ENCODE assay signal across 26 cellular contexts in the genomic region with DNA sequence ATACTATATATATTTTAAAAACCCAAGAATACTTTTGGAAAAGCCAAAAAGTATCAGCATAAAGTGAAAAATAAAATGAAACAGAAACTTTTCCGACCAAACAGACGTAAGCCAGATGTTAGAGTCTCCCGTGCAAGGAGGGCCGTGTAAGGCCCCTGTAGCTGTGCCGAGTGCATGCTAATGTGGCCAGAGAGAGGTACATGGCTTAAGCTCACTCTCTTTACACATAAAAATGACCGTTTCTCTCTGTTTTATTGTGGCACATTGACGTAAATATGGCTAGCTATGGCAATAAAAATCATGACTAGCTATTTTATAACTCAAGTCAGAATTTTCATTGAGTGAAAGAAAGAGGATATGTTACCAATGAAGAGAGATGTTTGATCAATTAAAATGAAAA.
"Had no signal": no experiment of that assay in that cellular context is flagged by ENCODE, and none has a peak within 500 bp of the region (broad histone marks: within the 10 kb centered on the region; RNA-seq: fewer than 3 reads in every experiment).

No MANE protein-coding gene starts in this region.

- H3K4me3 ChIP-seq: colonic mucosa, gastroesophageal sphincter, heart left ventricle, lower lobe of right lung, ovary, psoas muscle, sigmoid colon, stomach, thyroid gland had no signal

- H3K27me3 ChIP-seq: colonic mucosa, foreskin keratinocyte, gastroesophageal sphincter, heart left ventricle, neutrophil, ovary, sigmoid colon, stomach, thyroid gland had no signal

- ATAC-seq: esophagus mucosa; foreskin keratinocyte; gastroesophageal sphincter; heart left ventricle; left ventricle myocardium superior; lower lobe of right lung; natural killer cell treated with Interleukin-12 subunit alpha and Interleukin-12 subunit beta and Interleukin-15 and Interleukin-18, amount 100 ng/mL, for 72 hours; psoas muscle; right cardiac atrium; stimulated activated effector memory CD8-positive, alpha-beta T cell treated with anti-CD3 and anti-CD28 coated beads, Interleukin-12 subunit alpha, Interleukin-12 subunit beta, amount 100 ng/mL, for 72 hours had no signal

- DNase-seq: colonic mucosa; effector CD8-positive, alpha-beta T cell; endodermal cell; foreskin keratinocyte; heart left ventricle; hippocampal formation; kidney glomerular epithelial cell; left ventricle myocardium superior; lower lobe of right lung; naive B cell; ovary; posterior cingulate gyrus; psoas muscle; right cardiac atrium; sigmoid colon; stimulated activated CD4-positive, alpha-beta T cell treated with anti-CD3 and anti-CD28 coated beads, Interleukin-2, amount 100 ng/mL, for 24 hours; stimulated activated CD4-positive, alpha-beta T cell treated with anti-CD3 and anti-CD28 coated beads, Interleukin-4, amount 100 ng/mL, for 24 hours; stimulated activated naive CD4-positive, alpha-beta T cell treated with Interleukin-2 at 50 U/mL for 16 hours; stomach; thyroid gland had no signal

- H3K9me3 ChIP-seq: colonic mucosa, gastroesophageal sphincter, lower lobe of right lung, neutrophil, ovary, psoas muscle, sigmoid colon, stomach, thyroid gland had no signal

- H3K27ac ChIP-seq: colonic mucosa, epithelial cell of prostate, foreskin keratinocyte, gastroesophageal sphincter, heart left ventricle, lower lobe of right lung, neutrophil, ovary, psoas muscle, sigmoid colon, stomach, thyroid gland had no signal

- H3K4me1 ChIP-seq: colonic mucosa, foreskin keratinocyte, heart left ventricle, lower lobe of right lung, thyroid gland had no signal

- H3K36me3 ChIP-seq: colonic mucosa, gastroesophageal sphincter, heart left ventricle, lower lobe of right lung, neutrophil, ovary, sigmoid colon, thyroid gland had no signal
